ENCODE assay signal across 1 cellular context in the genomic region with DNA sequence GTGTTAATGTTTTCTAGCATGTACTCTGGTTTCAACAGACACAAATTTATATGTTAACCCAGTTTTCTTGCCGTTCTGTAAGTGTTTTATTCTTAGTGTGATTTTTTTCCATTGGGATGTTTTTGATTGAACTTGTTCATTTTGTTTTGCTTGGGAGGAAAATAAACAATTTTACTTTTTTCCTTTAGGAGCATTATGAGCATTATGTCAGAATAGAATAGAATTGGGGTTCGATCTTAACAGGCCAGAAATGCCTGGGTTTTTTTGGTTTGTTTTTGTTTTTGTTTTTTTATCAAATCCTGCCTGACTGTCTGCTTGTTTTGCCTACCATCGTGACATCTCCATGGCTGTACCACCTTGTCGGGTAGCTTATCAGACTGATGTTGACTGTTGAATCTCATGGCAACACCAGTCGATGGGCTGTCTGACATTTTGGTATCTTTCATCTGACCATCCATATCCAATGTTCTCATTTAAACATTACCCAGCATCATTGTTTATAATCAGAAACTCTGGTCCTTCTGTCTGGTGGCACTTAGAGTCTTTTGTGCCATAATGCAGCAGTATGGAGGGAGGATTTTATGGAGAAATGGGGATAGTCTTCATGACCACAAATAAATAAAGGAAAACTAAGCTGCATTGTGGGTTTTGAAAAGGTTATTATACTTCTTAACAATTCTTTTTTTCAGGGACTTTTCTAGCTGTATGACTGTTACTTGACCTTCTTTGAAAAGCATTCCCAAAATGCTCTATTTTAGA.
A peak's percentile ranks its signal among the peaks of the same experiment; 100 is the strongest.
TF ChIP-seq lines count a peak whose summit lies in the region.

No MANE protein-coding gene starts in this region.

TF ChIP-seq in HepG2, 621 proteins besides CTCF, POLR2A, EP300 and RAD21 (continued from another document):
- TF ChIP-seq, protein P1, sequence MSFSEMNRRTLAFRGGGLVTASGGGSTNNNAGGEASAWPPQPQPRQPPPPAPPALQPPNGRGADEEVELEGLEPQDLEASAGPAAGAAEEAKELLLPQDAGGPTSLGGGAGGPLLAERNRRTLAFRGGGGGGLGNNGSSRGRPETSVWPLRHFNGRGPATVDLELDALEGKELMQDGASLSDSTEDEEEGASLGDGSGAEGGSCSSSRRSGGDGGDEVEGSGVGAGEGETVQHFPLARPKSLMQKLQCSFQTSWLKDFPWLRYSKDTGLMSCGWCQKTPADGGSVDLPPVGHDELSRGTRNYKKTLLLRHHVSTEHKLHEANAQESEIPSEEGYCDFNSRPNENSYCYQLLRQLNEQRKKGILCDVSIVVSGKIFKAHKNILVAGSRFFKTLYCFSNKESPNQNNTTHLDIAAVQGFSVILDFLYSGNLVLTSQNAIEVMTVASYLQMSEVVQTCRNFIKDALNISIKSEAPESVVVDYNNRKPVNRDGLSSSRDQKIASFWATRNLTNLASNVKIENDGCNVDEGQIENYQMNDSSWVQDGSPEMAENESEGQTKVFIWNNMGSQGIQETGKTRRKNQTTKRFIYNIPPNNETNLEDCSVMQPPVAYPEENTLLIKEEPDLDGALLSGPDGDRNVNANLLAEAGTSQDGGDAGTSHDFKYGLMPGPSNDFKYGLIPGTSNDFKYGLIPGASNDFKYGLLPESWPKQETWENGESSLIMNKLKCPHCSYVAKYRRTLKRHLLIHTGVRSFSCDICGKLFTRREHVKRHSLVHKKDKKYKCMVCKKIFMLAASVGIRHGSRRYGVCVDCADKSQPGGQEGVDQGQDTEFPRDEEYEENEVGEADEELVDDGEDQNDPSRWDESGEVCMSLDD (CRISPR knock-in tag; IDR thresholded peaks at IDR 0.05; ENCODE audit: borderline replicate concordance) = no peak
- TF ChIP-seq SOX5 (CRISPR knock-in tag; IDR thresholded peaks at IDR 0.05; ENCODE audit: borderline replicate concordance) = no peak
- TF ChIP-seq NKX3-1 (CRISPR knock-in tag; IDR thresholded peaks at IDR 0.05) = 0 out of 2 replicates have a peak, but pooled peaks have one; percentile 14
- TF ChIP-seq ZNF24 (IDR thresholded peaks at IDR 0.05) = no peak
- no peak for TF ChIP-seq CBX1 (IDR thresholded peaks at IDR 0.05; ENCODE audit: low read depth)
- TF ChIP-seq, protein P2, sequence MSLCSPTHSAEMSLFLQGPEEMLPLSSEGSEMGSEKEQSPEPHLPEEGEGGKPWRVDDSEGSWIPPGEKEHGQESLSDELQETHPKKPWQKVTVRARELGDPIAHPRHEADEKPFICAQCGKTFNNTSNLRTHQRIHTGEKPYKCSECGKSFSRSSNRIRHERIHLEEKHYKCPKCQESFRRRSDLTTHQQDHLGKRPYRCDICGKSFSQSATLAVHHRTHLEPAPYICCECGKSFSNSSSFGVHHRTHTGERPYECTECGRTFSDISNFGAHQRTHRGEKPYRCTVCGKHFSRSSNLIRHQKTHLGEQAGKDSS (CRISPR knock-in tag; IDR thresholded peaks at IDR 0.05; ENCODE audit: borderline replicate concordance, low read depth) = no peak
TF ChIP-seq in HepG2: peak in this region for 39.
